In genomic region chr22:38982008-38982927, GRCh38 we compare ENCODE assay signal across 8 cellular contexts. TPM values are rescaled to one million over a fixed set of nuclear protein-coding genes. Genes with fewer than 3 reads are reported as not detected.
DNase-seq lines count a peak whose midpoint lies in the region; ATAC-seq and TF ChIP-seq lines count a peak whose summit lies in the region.

TSS of gene APOBEC3B (plus strand) at chr22:38982347. CDS start at chr22:38982454, 107 bp downstream.

- ATAC-seq in GM18868 (IDR thresholded peaks at IDR 0.05; ENCODE audit: unreplicated experiment), result peak; percentile 48
- ATAC-seq in HG03439 (IDR thresholded peaks at IDR 0.05; ENCODE audit: unreplicated experiment), result peak; percentile 50

- H3K4me3 ChIP-seq in ACC112 (ENCODE audit: low read depth, low read length) (peak within 1 kb of the TSS; percentile 80), SJSA1 (peak within 1 kb of the TSS; percentile 42)

- peak within 1 kb of the TSS; percentile 55 for H3K27ac Mint-ChIP-seq in activated naive CD4-positive, alpha-beta T cell treated with anti-CD3 and anti-CD28 coated beads, Interleukin-2, amount 50 U/mL, for 24 hours
- peak within 1 kb of the TSS; percentile 94 for H3K27ac Mint-ChIP-seq in type B pancreatic cell

- peak; percentile 87 to 96 for DNase-seq in SJSA1 (ENCODE audit: low read depth in 1 of 2, low spot score in 2 of 2)
- peak; percentile 90 for DNase-seq in cardiac septum (ENCODE audit: low spot score)
- DNase-seq in posterior vena cava (ENCODE audit: low spot score), result peak; percentile 93
- DNase-seq in type B pancreatic cell (ENCODE audit: extremely low spot score, unreplicated experiment), result no peak

- H3K36me3 ChIP-seq in ACC112 (ENCODE audit: insufficient read depth, low read length) (no peaks in the 10 kb centered on the region), SJSA1 (peaks cover 13% of the 10 kb centered on the region; the same call in 1 of the 2 replicates)

- intact Hi-C loops in cardiac septum (cut with DNase I), result no loop called here
- intact Hi-C loops in posterior vena cava (cut with DNase I), result no loop called here

- peaks cover 26% of the 10 kb centered on the region for H3K4me1 Mint-ChIP-seq in activated naive CD4-positive, alpha-beta T cell treated with anti-CD3 and anti-CD28 coated beads, Interleukin-2, amount 50 U/mL, for 24 hours
- H3K4me1 Mint-ChIP-seq in type B pancreatic cell (ENCODE audit: unreplicated experiment), result peaks cover 9% of the 10 kb centered on the region

- H2AFZ ChIP-seq in ACC112 (ENCODE audit: low read length, unreplicated experiment), result peak within 1 kb of the TSS; percentile 50

- peak within 1 kb of the TSS; percentile 79 for H3K4me3 Mint-ChIP-seq in activated naive CD4-positive, alpha-beta T cell treated with anti-CD3 and anti-CD28 coated beads, Interleukin-2, amount 50 U/mL, for 24 hours
- H3K4me3 Mint-ChIP-seq in type B pancreatic cell, result peak within 1 kb of the TSS; percentile 81

- peaks cover 5% of the 10 kb centered on the region for H3K9me3 ChIP-seq in SJSA1 (replicated peaks)

- H3K27me3 ChIP-seq in ACC112 (ENCODE audit: insufficient read depth, low read length) (no peaks in the 10 kb centered on the region), SJSA1 (replicated peaks) (no peaks in the 10 kb centered on the region)

- peaks cover 5% of the 10 kb centered on the region for H3K79me2 ChIP-seq in ACC112 (ENCODE audit: control insufficient read depth, insufficient read depth, low read length, unreplicated experiment)

- peaks cover 3% of the 10 kb centered on the region for H3K4me1 ChIP-seq in ACC112 (ENCODE audit: control insufficient read depth, insufficient read depth, low read length, unreplicated experiment)
- H3K4me1 ChIP-seq in SJSA1 (replicated peaks), result peaks cover 16% of the 10 kb centered on the region

- H3K9me3 Mint-ChIP-seq in activated naive CD4-positive, alpha-beta T cell treated with anti-CD3 and anti-CD28 coated beads, Interleukin-2, amount 50 U/mL, for 24 hours, result no peaks in the 10 kb centered on the region
- H3K9me3 Mint-ChIP-seq in type B pancreatic cell, result peaks cover 5% of the 10 kb centered on the region

- H3K27me3 Mint-ChIP-seq in activated naive CD4-positive, alpha-beta T cell treated with anti-CD3 and anti-CD28 coated beads, Interleukin-2, amount 50 U/mL, for 24 hours, result no peaks in the 10 kb centered on the region
- no peaks in the 10 kb centered on the region for H3K27me3 Mint-ChIP-seq in type B pancreatic cell

- peak within 1 kb of the TSS; percentile 37; the same call in 1 of the 2 replicates for H3K27ac ChIP-seq in ACC112 (ENCODE audit: low read depth, low read length)
- peak within 1 kb of the TSS; percentile 91 for H3K27ac ChIP-seq in SJSA1

- H3K36me3 Mint-ChIP-seq in activated naive CD4-positive, alpha-beta T cell treated with anti-CD3 and anti-CD28 coated beads, Interleukin-2, amount 50 U/mL, for 24 hours, result no peaks in the 10 kb centered on the region
- no peaks in the 10 kb centered on the region for H3K36me3 Mint-ChIP-seq in type B pancreatic cell

- no peak for TF ChIP-seq CTCF in type B pancreatic cell (conservative IDR thresholded peaks at IDR 0.05)

RNA-seq across cellular contexts. Expression of gene APOBEC3B, which starts in this region (rescaled TPM):
- total RNA-seq in SJSA1 (2014; rRNA removed; shearing (Covaris generic)), result 3.5 and 9.4 TPM in 2 replicates
- total RNA-seq in cardiac septum (0.54 TPM), posterior vena cava (under 1 TPM; 0.14 to 0.56 TPM), type B pancreatic cell (ENCODE audit: low replicate concordance) (6.7 and 7.1 TPM in 2 replicates)

Comparison
In these comparisons a context has a peak if more than half of its experiments do, and no peak if none do; other contexts are left out.
1. Peak in DNase-seq in cardiac septum; RNA of the gene not detected or under 1 TPM.
2. Peak in DNase-seq in posterior vena cava; RNA of the gene not detected or under 1 TPM.